Comparison of ENCODE assay signal across 8 cellular contexts in the genomic region with DNA sequence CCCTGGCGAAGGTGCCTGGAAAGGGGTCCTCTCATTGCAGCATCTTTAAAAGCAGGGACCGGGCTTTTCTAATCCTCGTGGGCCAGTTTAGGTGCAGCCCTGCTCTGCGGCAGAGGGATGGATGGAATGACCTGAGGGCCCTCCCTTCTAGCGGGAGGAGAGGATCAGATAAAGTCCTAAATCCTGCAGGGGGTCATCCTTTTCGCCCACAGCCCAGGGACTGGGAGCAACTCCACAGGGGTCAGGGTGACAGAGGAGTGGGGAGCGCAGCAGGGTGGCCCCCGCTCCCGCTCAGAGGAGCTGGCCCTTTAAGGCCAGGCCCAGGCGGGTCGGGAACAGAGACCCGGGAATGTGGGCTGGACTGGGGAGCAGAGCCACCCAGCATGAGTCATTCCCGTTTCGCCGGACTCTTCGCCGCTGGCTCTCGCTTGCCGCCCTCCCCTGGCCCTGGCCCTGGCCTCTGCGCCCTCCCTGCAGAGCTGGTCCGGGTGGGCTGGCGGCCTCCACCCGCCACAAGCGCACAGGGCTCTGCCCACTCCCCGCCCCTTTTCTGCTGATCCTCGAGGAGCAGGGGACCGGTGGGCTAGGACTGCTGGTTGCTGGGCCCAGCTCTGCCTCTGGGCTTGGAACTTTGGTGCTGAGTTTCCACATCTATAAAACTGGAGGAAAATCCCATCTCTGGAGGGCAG.
A peak's percentile ranks its signal among the peaks of the same experiment; 100 is the strongest.
DNase-seq lines count a peak whose midpoint lies in the region; ATAC-seq and TF ChIP-seq lines count a peak whose summit lies in the region.

No MANE protein-coding gene starts in this region.

- H3K27me3 ChIP-seq in SK-N-SH (ENCODE audit: insufficient read depth) = no peaks in the 10 kb centered on the region

- peak overlapping the region; percentile 32 to 89 (median 78) for H3K4me3 Mint-ChIP-seq in naive B cell
- no peak overlapping the region for H3K4me3 Mint-ChIP-seq in activated CD8-positive, alpha-beta memory T cell treated with anti-CD3 and anti-CD28 coated beads, Interleukin-2, amount 10 ng/mL, durations not matched to agents 7 days and 5 days
- no peak overlapping the region for H3K4me3 Mint-ChIP-seq in activated CD4-positive, alpha-beta T cell treated with anti-CD3 and anti-CD28 coated beads, Interleukin-2, amount 10 ng/mL, durations not matched to agents 7 days and 5 days

- H3K27ac Mint-ChIP-seq in naive B cell = no peak overlapping the region
- no peak overlapping the region for H3K27ac Mint-ChIP-seq in activated CD8-positive, alpha-beta memory T cell treated with anti-CD3 and anti-CD28 coated beads, Interleukin-2, amount 10 ng/mL, durations not matched to agents 7 days and 5 days
- no peak overlapping the region for H3K27ac Mint-ChIP-seq in activated CD4-positive, alpha-beta T cell treated with anti-CD3 and anti-CD28 coated beads, Interleukin-2, amount 10 ng/mL, durations not matched to agents 7 days and 5 days

- H2AFZ ChIP-seq in SK-N-SH (ENCODE audit: low read depth) = peak overlapping the region; percentile 99

- H3F3A ChIP-seq in SK-N-SH (replicated peaks; ENCODE audit: insufficient read depth) = peaks cover 5% of the 10 kb centered on the region

- peak overlapping the region; percentile 98 for H3K4me2 ChIP-seq in SK-N-SH

- H3K9me2 ChIP-seq in SK-N-SH = no peaks in the 10 kb centered on the region

- 41% methylated on average over 10 of the region's 27 CpGs for WGBS in SK-N-SH (ENCODE audit: low lambda C conversion rate)

- peak overlapping the region; percentile 75 to 76 for H3K27ac ChIP-seq in SK-N-SH (ENCODE audit: low read depth in 2 of 2, low read length in 1 of 2)

- peak overlapping the region; percentile 62 to 88 for H3K4me3 ChIP-seq in SK-N-SH (ENCODE audit: low read depth in 2 of 2, low read length in 1 of 2)

- H3K9ac ChIP-seq in SK-N-SH = peak overlapping the region; percentile 78

- H3K4me1 ChIP-seq in SK-N-SH (ENCODE audit: control insufficient read depth in 1 of 2, insufficient read depth in 2 of 2, low read depth in 1 of 2, low read length in 1 of 2) = peaks cover 0 to 24% of the 10 kb centered on the region in 2 experiments; a peak in 2 of 4 replicates

- no peak for TF ChIP-seq RAD21 in SK-N-SH (IDR thresholded peaks at IDR 0.05; ENCODE audit: low read length)

- CTCF ChIA-PET in SK-N-SH (lab: Yijun Ruan, JAX) = interaction anchor here (0.6 to 9.5 kb wide), 51 partner anchors 9 to 1023 kb away, joined by 3 to 136 read pairs (median 4); a partner anchor contains a TSS
- CTCF ChIA-PET in activated CD8-positive, alpha-beta memory T cell treated with anti-CD3 and anti-CD28 coated beads, Interleukin-2, amount 10 ng/mL, durations not matched to agents 7 days and 5 days (lab: Charles Lee) = interaction anchor here (0.6 to 5.1 kb wide), 31 partner anchors 9 to 523 kb away, joined by 3 to 42 read pairs (median 3); a partner anchor contains a TSS
- CTCF ChIA-PET in activated CD4-positive, alpha-beta T cell treated with anti-CD3 and anti-CD28 coated beads, Interleukin-2, amount 10 ng/mL, durations not matched to agents 7 days and 5 days (lab: Charles Lee) = interaction anchor here (0.6 to 2.8 kb wide), 18 partner anchors 10 to 567 kb away, joined by 3 to 19 read pairs (median 4); a partner anchor contains a TSS

- H3K9me3 ChIP-seq in SK-N-SH = no peaks in the 10 kb centered on the region

- H3K79me2 ChIP-seq in SK-N-SH (ENCODE audit: insufficient read depth) = no peaks in the 10 kb centered on the region

- no peaks in the 10 kb centered on the region for H3K36me3 Mint-ChIP-seq in naive B cell
- H3K36me3 Mint-ChIP-seq in activated CD8-positive, alpha-beta memory T cell treated with anti-CD3 and anti-CD28 coated beads, Interleukin-2, amount 10 ng/mL, durations not matched to agents 7 days and 5 days = peaks cover 6% of the 10 kb centered on the region
- peaks cover 18% of the 10 kb centered on the region for H3K36me3 Mint-ChIP-seq in activated CD4-positive, alpha-beta T cell treated with anti-CD3 and anti-CD28 coated beads, Interleukin-2, amount 10 ng/mL, durations not matched to agents 7 days and 5 days (ENCODE audit: low read depth)

- POLR2A ChIA-PET in SK-N-SH (lab: Yijun Ruan, JAX) = interaction anchor here (3.2 kb wide), 1 partner anchor 181 kb away, joined by 17 read pairs; a partner anchor contains a TSS
- POLR2A ChIA-PET in activated CD4-positive, alpha-beta T cell treated with anti-CD3 and anti-CD28 coated beads, Interleukin-2, amount 10 ng/mL, durations not matched to agents 7 days and 5 days (lab: Charles Lee) = no interaction called here

- no peaks in the 10 kb centered on the region for H3K27me3 Mint-ChIP-seq in naive B cell
- H3K27me3 Mint-ChIP-seq in activated CD8-positive, alpha-beta memory T cell treated with anti-CD3 and anti-CD28 coated beads, Interleukin-2, amount 10 ng/mL, durations not matched to agents 7 days and 5 days = no peaks in the 10 kb centered on the region
- no peaks in the 10 kb centered on the region for H3K27me3 Mint-ChIP-seq in activated CD4-positive, alpha-beta T cell treated with anti-CD3 and anti-CD28 coated beads, Interleukin-2, amount 10 ng/mL, durations not matched to agents 7 days and 5 days

- no peak for TF ChIP-seq EP300 in SK-N-SH (IDR thresholded peaks at IDR 0.05; ENCODE audit: borderline replicate concordance in 1 of 2, low read depth in 1 of 2, low read length in 1 of 2)

- no peak for TF ChIP-seq CTCF in SK-N-SH (IDR thresholded peaks at IDR 0.05)

- no peaks in the 10 kb centered on the region for H4K20me1 ChIP-seq in SK-N-SH (ENCODE audit: insufficient read depth)

- DNase-seq in H4 (ENCODE audit: low spot score) (peak; percentile 89), SK-N-SH (peak; percentile 81), fibroblast of gingiva (ENCODE audit: low read depth) (peak; percentile 87), naive B cell (no peak), RPMI8226 (no peak)
- no peak for DNase-seq in activated CD8-positive, alpha-beta memory T cell treated with anti-CD3 and anti-CD28 coated beads, Interleukin-2, amount 10 ng/mL, durations not matched to agents 7 days and 5 days
- no peak for DNase-seq in activated CD4-positive, alpha-beta T cell treated with anti-CD3 and anti-CD28 coated beads, Interleukin-2, amount 10 ng/mL, durations not matched to agents 7 days and 5 days

- ATAC-seq in naive B cell (ENCODE audit: low read depth in 2 of 2) (no peak), HG03045 (IDR thresholded peaks at IDR 0.05; ENCODE audit: unreplicated experiment) (no peak)
- ATAC-seq in activated CD8-positive, alpha-beta memory T cell treated with anti-CD3 and anti-CD28 coated beads, Interleukin-2, amount 10 ng/mL, durations not matched to agents 7 days and 5 days = no peak

- H3K36me3 ChIP-seq in SK-N-SH (replicated peaks in 1 of 2; ENCODE audit: control insufficient read depth in 1 of 2, insufficient read depth in 2 of 2, low read length in 1 of 2) = no peaks in the 10 kb centered on the region

- no peaks in the 10 kb centered on the region for H3K9me3 Mint-ChIP-seq in naive B cell
- peaks cover 2% of the 10 kb centered on the region for H3K9me3 Mint-ChIP-seq in activated CD8-positive, alpha-beta memory T cell treated with anti-CD3 and anti-CD28 coated beads, Interleukin-2, amount 10 ng/mL, durations not matched to agents 7 days and 5 days (ENCODE audit: low read depth)
- peaks cover 4% of the 10 kb centered on the region for H3K9me3 Mint-ChIP-seq in activated CD4-positive, alpha-beta T cell treated with anti-CD3 and anti-CD28 coated beads, Interleukin-2, amount 10 ng/mL, durations not matched to agents 7 days and 5 days

- peaks cover 0 to 7% (median 0%) of the 10 kb centered on the region in 3 donors for H3K4me1 Mint-ChIP-seq in naive B cell
- H3K4me1 Mint-ChIP-seq in activated CD8-positive, alpha-beta memory T cell treated with anti-CD3 and anti-CD28 coated beads, Interleukin-2, amount 10 ng/mL, durations not matched to agents 7 days and 5 days = peaks cover 46% of the 10 kb centered on the region
- H3K4me1 Mint-ChIP-seq in activated CD4-positive, alpha-beta T cell treated with anti-CD3 and anti-CD28 coated beads, Interleukin-2, amount 10 ng/mL, durations not matched to agents 7 days and 5 days = peaks cover 77% of the 10 kb centered on the region

TF ChIP-seq in SK-N-SH, 30 proteins besides CTCF, POLR2A, EP300 and RAD21:
- TF ChIP-seq TEAD4 (IDR thresholded peaks at IDR 0.05; ENCODE audit: borderline replicate concordance, insufficient read depth) (no peak), FOSL2 (IDR thresholded peaks at IDR 0.05; ENCODE audit: borderline replicate concordance, low read depth) (peak; percentile 81)

Comparison
In these comparisons a context has a peak if more than half of its experiments do, and no peak if none do; other contexts are left out.
1. DNase-seq: peak in H4 (single experiment), SK-N-SH (single experiment) and fibroblast of gingiva (single experiment); none in naive B cell (single experiment), RPMI8226 (single experiment), activated CD8-positive, alpha-beta memory T cell treated with anti-CD3 and anti-CD28 coated beads, Interleukin-2, amount 10 ng/mL, durations not matched to agents 7 days and 5 days (single experiment) and activated CD4-positive, alpha-beta T cell treated with anti-CD3 and anti-CD28 coated beads, Interleukin-2, amount 10 ng/mL, durations not matched to agents 7 days and 5 days (single experiment).
2. H3K4me3 Mint-ChIP-seq: peak in naive B cell (8 of 8); none in activated CD8-positive, alpha-beta memory T cell treated with anti-CD3 and anti-CD28 coated beads, Interleukin-2, amount 10 ng/mL, durations not matched to agents 7 days and 5 days (single experiment) and activated CD4-positive, alpha-beta T cell treated with anti-CD3 and anti-CD28 coated beads, Interleukin-2, amount 10 ng/mL, durations not matched to agents 7 days and 5 days (single experiment).